ENCODE assay signal across 11 cellular contexts in the genomic region with DNA sequence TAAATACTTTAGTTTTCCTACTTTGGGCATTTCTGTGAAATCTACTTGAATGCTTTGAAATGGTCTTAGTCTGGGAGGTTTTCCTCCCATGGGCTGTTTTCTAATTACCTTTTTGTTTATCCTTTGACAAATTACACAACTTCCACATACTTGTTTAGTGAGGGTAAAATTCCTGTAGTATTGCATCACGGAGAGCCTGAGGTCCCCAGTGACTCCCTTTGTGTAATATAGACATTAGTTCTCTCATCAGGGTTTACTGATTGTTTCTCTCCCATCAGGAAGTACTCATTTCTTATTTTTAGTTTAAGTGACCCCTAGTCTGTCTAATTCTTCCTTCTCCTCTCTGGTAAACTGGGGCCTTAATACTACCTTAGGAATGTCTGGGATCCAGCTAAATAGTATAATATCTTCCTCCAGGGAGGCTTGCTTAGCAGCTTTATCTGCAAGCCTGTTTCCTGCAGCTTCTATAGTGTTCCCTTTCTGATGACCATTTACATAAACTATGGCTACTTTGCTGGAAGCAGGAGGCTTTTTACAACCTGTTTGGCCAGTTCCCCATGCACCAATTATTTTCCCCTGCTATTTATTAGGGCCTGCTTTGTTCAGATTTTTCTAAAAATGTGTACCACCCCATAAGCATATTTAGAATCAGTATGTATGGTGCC.
DNase-seq lines count a peak whose midpoint lies in the region; ATAC-seq and TF ChIP-seq lines count a peak whose summit lies in the region.
"Had no signal": no experiment of that assay in that cellular context is flagged by ENCODE, and none has a peak within 500 bp of the region (broad histone marks: within the 10 kb centered on the region; RNA-seq: fewer than 3 reads in every experiment).

No MANE protein-coding gene starts in this region.

- in situ Hi-C loops in G401 (cut with HindIII; ENCODE audit: low sequenced_read_pairs): no loop called here

- CTCF ChIA-PET in PC-3 (lab: Charles Lee): interaction anchor here (0.7 kb wide), 1 partner anchor 94 kb away, joined by 3 read pairs; no protein-coding TSS in a partner anchor

- peaks cover 0 to 14% of the 10 kb centered on the region in 2 donors for H3K9me3 Mint-ChIP-seq in stimulated activated naive CD8-positive, alpha-beta T cell treated with anti-CD3 and anti-CD28 coated beads, Interleukin-15, amount 100 ng/mL, for 72 hours
- H3K9me3 Mint-ChIP-seq in progenitor cell of endocrine pancreas (ENCODE audit: low read depth): peaks cover 10% of the 10 kb centered on the region

- H3K4me2 ChIP-seq in PC-3 (ENCODE audit: low read length): peak overlapping the region; percentile 74

- POLR2A ChIA-PET in PC-3 (lab: Charles Lee; ENCODE audit: unreplicated experiment): no interaction called here

- no peaks in the 10 kb centered on the region for H3K36me3 ChIP-seq in PC-3 (ENCODE audit: low read depth, low read length)

- no peaks in the 10 kb centered on the region for H3K36me3 Mint-ChIP-seq in progenitor cell of endocrine pancreas (ENCODE audit: insufficient read depth)

- peak overlapping the region; percentile 35 for H3K9ac ChIP-seq in PC-3 (ENCODE audit: low read length)

- H3K9me2 ChIP-seq in PC-3 (replicated peaks; ENCODE audit: low read length): no peaks in the 10 kb centered on the region

- DNase-seq in G401 (ENCODE audit: low spot score): peak; percentile 39
- peak; percentile 92 for DNase-seq in PC-3
- DNase-seq in fibroblast of mammary gland (ENCODE audit: low read depth): peak; percentile 87
- DNase-seq in skeletal muscle cell (ENCODE audit: low read depth): peak; percentile 79
- no peak for DNase-seq in stimulated activated naive CD8-positive, alpha-beta T cell treated with anti-CD3 and anti-CD28 coated beads, Interleukin-15, amount 100 ng/mL, for 72 hours
- no peak for DNase-seq in progenitor cell of endocrine pancreas (ENCODE audit: low spot score, unreplicated experiment)
- DNase-seq: activated CD4-positive, alpha-beta T cell treated with anti-CD3 and anti-CD28 coated beads, Interleukin-2, amount 10 ng/mL, durations not matched to agents 24 days and 14 days; cortex of kidney; NCI-H524 had no signal

- no TSS peak for BruUV-seq in PC-3 (replicated peaks; lab: Mats Ljungman, UMichigan)

- no peaks in the 10 kb centered on the region for H3K27me3 ChIP-seq in PC-3 (ENCODE audit: low read length)

- peak; percentile 52 for ATAC-seq in PC-3
- no peak for ATAC-seq in stimulated activated naive CD8-positive, alpha-beta T cell treated with anti-CD3 and anti-CD28 coated beads, Interleukin-15, amount 100 ng/mL, for 72 hours
- no peak for ATAC-seq in HG03354 (IDR thresholded peaks at IDR 0.05; ENCODE audit: poor library complexity, severe bottlenecking, unreplicated experiment)
- no peak for ATAC-seq in HG02678 (IDR thresholded peaks at IDR 0.05; ENCODE audit: unreplicated experiment)

- H3K4me3 Mint-ChIP-seq in stimulated activated naive CD8-positive, alpha-beta T cell treated with anti-CD3 and anti-CD28 coated beads, Interleukin-15, amount 100 ng/mL, for 72 hours: no peak overlapping the region
- H3K4me3 Mint-ChIP-seq in progenitor cell of endocrine pancreas (ENCODE audit: low read depth): no peak overlapping the region
- H3K4me3 Mint-ChIP-seq: activated CD4-positive, alpha-beta T cell treated with anti-CD3 and anti-CD28 coated beads, Interleukin-2, amount 10 ng/mL, durations not matched to agents 24 days and 14 days had no signal

- peak overlapping the region; percentile 83 for H3K27ac ChIP-seq in PC-3 (ENCODE audit: low read length)

- H2AFZ ChIP-seq in PC-3 (ENCODE audit: low read length): no peak overlapping the region

- TF ChIP-seq CTCF in PC-3 (conservative IDR thresholded peaks at IDR 0.05; ENCODE audit: low read depth, low read length): no peak
- TF ChIP-seq CTCF in fibroblast of mammary gland (conservative IDR thresholded peaks at IDR 0.05; ENCODE audit: control insufficient read depth, insufficient read depth, low read depth, low read length): no peak
- TF ChIP-seq CTCF in progenitor cell of endocrine pancreas (IDR thresholded peaks at IDR 0.05; ENCODE audit: unreplicated experiment): no peak

- H3F3A ChIP-seq in PC-3 (ENCODE audit: low read length, unreplicated experiment): peaks cover 27% of the 10 kb centered on the region

- H3K4me1 Mint-ChIP-seq in stimulated activated naive CD8-positive, alpha-beta T cell treated with anti-CD3 and anti-CD28 coated beads, Interleukin-15, amount 100 ng/mL, for 72 hours: peaks cover 26% of the 10 kb centered on the region
- H3K4me1 Mint-ChIP-seq in progenitor cell of endocrine pancreas (ENCODE audit: low read depth): no peaks in the 10 kb centered on the region

- H3K27ac Mint-ChIP-seq in stimulated activated naive CD8-positive, alpha-beta T cell treated with anti-CD3 and anti-CD28 coated beads, Interleukin-15, amount 100 ng/mL, for 72 hours: no peak overlapping the region
- no peak overlapping the region for H3K27ac Mint-ChIP-seq in progenitor cell of endocrine pancreas
- H3K27ac Mint-ChIP-seq: activated CD4-positive, alpha-beta T cell treated with anti-CD3 and anti-CD28 coated beads, Interleukin-2, amount 10 ng/mL, durations not matched to agents 24 days and 14 days had no signal

- H3K79me2 ChIP-seq in PC-3 (ENCODE audit: low read length): no peaks in the 10 kb centered on the region

- H3K9me3 ChIP-seq in PC-3 (ENCODE audit: low read length): no peaks in the 10 kb centered on the region

- no peaks in the 10 kb centered on the region for H4K20me1 ChIP-seq in PC-3 (ENCODE audit: low read length)

- H3K4me3 ChIP-seq in PC-3 (ENCODE audit: low read length) (peak overlapping the region; percentile 30; the same call in 1 of the 2 replicates), fibroblast of mammary gland (ENCODE audit: control insufficient read depth, low read depth, low read length) (no peak overlapping the region), skeletal muscle cell (ENCODE audit: low read depth, low read length) (no peak overlapping the region)

- intact Hi-C loops in PC-3 (cut with micrococcal nuclease): loop anchor here (5.0 kb wide), 1 partner anchor 103 kb away; no protein-coding TSS in a partner anchor

- H3K4me1 ChIP-seq in PC-3 (ENCODE audit: insufficient read depth, low read length): peaks cover 70% of the 10 kb centered on the region

- H3K27me3 Mint-ChIP-seq in stimulated activated naive CD8-positive, alpha-beta T cell treated with anti-CD3 and anti-CD28 coated beads, Interleukin-15, amount 100 ng/mL, for 72 hours: peaks cover 3% of the 10 kb centered on the region
- H3K27me3 Mint-ChIP-seq in progenitor cell of endocrine pancreas: no peaks in the 10 kb centered on the region

Comparison
In these comparisons a context has a peak if more than half of its experiments do, and no peak if none do; other contexts are left out.
1. DNase-seq: peak in G401 (single experiment), PC-3 (single experiment), fibroblast of mammary gland (single experiment) and skeletal muscle cell (single experiment); none in stimulated activated naive CD8-positive, alpha-beta T cell treated with anti-CD3 and anti-CD28 coated beads, Interleukin-15, amount 100 ng/mL, for 72 hours (0 of 2) and progenitor cell of endocrine pancreas (single experiment).